ENCODE assay signal across 8 cellular contexts in the genomic region with DNA sequence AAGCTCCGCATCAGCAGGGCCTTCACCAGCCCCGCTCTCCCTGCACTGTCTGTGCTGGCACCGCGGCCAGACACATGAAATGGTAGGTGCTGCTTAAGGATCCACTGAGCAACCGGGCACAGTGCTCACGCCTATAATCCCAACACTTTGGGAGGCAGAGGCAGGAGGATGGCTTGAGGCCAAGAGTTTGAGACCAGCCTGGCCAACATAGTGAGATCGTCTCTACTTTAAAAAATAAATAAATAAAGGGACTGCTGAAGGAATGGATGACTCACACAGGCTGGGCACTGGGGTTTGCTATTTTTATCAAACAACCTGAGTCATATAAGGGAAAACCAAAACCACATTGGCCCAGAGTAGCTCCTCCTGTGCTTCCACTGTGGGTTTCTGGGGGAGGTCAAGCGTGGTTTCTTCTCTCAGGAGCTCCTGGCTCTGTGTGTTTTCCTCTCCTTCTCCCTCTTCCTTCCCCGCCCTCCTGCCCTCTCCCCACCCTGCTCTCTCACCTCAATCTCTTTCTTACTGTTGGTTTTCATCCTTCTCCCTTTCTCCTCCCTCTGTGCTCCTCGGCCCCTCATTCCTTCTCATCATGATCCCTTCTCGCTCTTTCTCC. TPM values are rescaled to one million over a fixed set of nuclear protein-coding genes. Genes with fewer than 3 reads are reported as not detected.
DNase-seq lines count a peak whose midpoint lies in the region; ATAC-seq and TF ChIP-seq lines count a peak whose summit lies in the region.

No MANE protein-coding gene starts in this region.

- H3K4me3 ChIP-seq in cardiac fibroblast (replicated peaks in 1 of 2; ENCODE audit: low read depth in 2 of 2, low read length in 2 of 2) = no peak overlapping the region

- peak overlapping the region; percentile 79 for H3K4me3 Mint-ChIP-seq in natural killer cell

- no peaks in the 10 kb centered on the region for H3K9me3 Mint-ChIP-seq in natural killer cell

- peak overlapping the region; percentile 87 to 90 for H3K27ac Mint-ChIP-seq in natural killer cell

- TF ChIP-seq CTCF in cardiac fibroblast (IDR thresholded peaks at IDR 0.05; ENCODE audit: low read depth, low read length) (no peak), natural killer cell (IDR thresholded peaks at IDR 0.05) (no peak)

- intact Hi-C loops in natural killer cell (cut with micrococcal nuclease) = loop anchor here (2.0 kb wide), 1 partner anchor 21 kb away; the partner anchor contains the start of gene VRK3

- ATAC-seq in natural killer cell = peak; percentile 51 to 69 (median 58)

- DNase-seq in activated CD8-positive, alpha-beta memory T cell treated with anti-CD3 and anti-CD28 coated beads for 24 hours = peak; percentile 62
- DNase-seq in activated CD8-positive, alpha-beta memory T cell treated with anti-CD3 and anti-CD28 coated beads, Interleukin-2, amount 50 U/mL, for 4 hours = no peak
- peak; percentile 74 for DNase-seq in RKO (ENCODE audit: low spot score)
- DNase-seq in cardiac fibroblast (ENCODE audit: low read depth in 2 of 2) = peak; percentile 94 to 96
- peak; percentile 44 for DNase-seq in natural killer cell
- no peak for DNase-seq in DMS153 (lab: John Stamatoyannopoulos, UW)
- no peak for DNase-seq in NCI-H2029 (lab: John Stamatoyannopoulos, UW)
- DNase-seq in NCI-H748 (lab: John Stamatoyannopoulos, UW; ENCODE audit: unreplicated experiment) = no peak

- peaks cover 46 to 61% of the 10 kb centered on the region in 2 donors for H3K4me1 Mint-ChIP-seq in natural killer cell

- H3K36me3 Mint-ChIP-seq in natural killer cell = no peaks in the 10 kb centered on the region

- H3K27me3 Mint-ChIP-seq in natural killer cell (ENCODE audit: low read depth in 2 of 2) = no peaks in the 10 kb centered on the region

RNA-seq across cellular contexts. Expression of gene VRK3, which starts 21.3 kb away (rescaled TPM):
- total RNA-seq in natural killer cell = 100 to 1,000 TPM in 1 of 3 donors, 10 to 100 TPM in 2; 82.7 to 105 (median 93.7) TPM

RNA-seq across cellular contexts. Expression of gene ZNF473, which starts 21.9 kb away (rescaled TPM):
- total RNA-seq in natural killer cell = 10 to 100 TPM in 2 of 3 donors, 1 to 10 TPM in 1; 7.9 to 16.2 (median 12.9) TPM

RNA-seq across cellular contexts. Expression of gene SIGLEC11, which starts 42.9 kb away (rescaled TPM):
- total RNA-seq in natural killer cell = under 1 TPM in 2 of 3 donors, not detected in 1; 0.40 to 0.75 TPM

Comparison
In these comparisons a context has a peak if more than half of its experiments do, and no peak if none do; other contexts are left out.
1. DNase-seq: peak in activated CD8-positive, alpha-beta memory T cell treated with anti-CD3 and anti-CD28 coated beads for 24 hours (single experiment), RKO (single experiment), cardiac fibroblast (2 of 2) and natural killer cell (single experiment); none in activated CD8-positive, alpha-beta memory T cell treated with anti-CD3 and anti-CD28 coated beads, Interleukin-2, amount 50 U/mL, for 4 hours (single experiment), DMS153 (single experiment), NCI-H2029 (single experiment) and NCI-H748 (single experiment).